ENCODE assay signal across 8 cellular contexts in the genomic region with DNA sequence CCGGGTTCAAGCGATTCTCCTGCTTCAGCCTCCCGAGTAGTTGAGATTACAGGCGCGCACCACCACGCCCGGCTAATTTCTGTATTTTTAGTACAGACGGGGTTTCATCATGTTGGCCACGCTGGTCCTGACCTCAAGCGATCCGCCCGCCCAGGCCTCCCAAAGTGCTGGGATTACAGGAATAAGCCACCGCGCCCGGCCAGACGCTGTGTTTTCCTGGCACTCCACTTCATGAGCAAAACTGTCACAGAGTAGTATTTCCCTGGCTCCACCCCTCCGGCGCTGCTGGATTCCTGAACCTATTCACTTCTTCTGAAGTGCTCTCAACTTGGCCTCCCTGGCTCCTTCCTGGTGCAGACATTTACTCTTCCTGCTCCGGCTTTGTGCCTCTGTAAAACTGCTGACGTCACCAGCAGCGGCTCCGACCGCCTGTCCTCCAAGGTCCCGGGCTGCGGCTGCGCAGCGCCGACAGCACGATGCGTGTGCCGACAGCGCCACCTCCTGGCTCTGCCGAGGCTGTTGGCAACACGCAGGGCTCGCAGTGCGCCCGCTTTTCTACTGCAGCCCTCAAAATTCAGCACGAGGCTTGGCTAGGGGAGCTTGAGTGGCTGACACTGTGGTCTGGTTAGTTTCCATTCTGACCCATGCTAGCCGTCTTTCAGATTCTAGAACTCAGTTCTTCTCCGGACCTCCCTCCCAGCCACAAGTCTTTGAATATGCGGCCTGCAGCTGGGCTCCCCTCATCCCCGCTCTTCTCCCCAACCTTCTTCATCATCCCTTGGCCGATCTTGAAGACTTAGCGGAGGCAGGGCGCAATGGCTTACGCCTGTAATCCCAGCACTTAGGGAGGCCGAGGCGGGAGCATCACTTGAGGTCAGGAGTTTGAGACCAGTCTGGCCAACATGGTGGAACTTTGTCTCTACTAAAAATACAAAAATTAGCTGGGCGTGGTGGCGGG. TPM values are rescaled to one million over a fixed set of nuclear protein-coding genes. Genes with fewer than 3 reads are reported as not detected.
DNase-seq lines count a peak whose midpoint lies in the region; ATAC-seq and TF ChIP-seq lines count a peak whose summit lies in the region.

No MANE protein-coding gene starts in this region.

- H3K4me1 ChIP-seq in BLaER1 (peaks cover 6% of the 10 kb centered on the region; the same call in 1 of the 2 replicates), OCI-LY3 (ENCODE audit: low read length) (0 out of 2 replicates have a peak, but pooled peaks cover 3% of the 10 kb centered on the region), mucosa of descending colon (ENCODE audit: low read depth) (no peaks in the 10 kb centered on the region)

- no peaks in the 10 kb centered on the region for H3K9me3 ChIP-seq in BLaER1
- H3K9me3 ChIP-seq in OCI-LY3 (ENCODE audit: insufficient read depth, low read length): no peaks in the 10 kb centered on the region
- H3K9me3 ChIP-seq in mucosa of descending colon: no peaks in the 10 kb centered on the region

- H3K79me2 ChIP-seq in OCI-LY3 (ENCODE audit: low read length): no peaks in the 10 kb centered on the region

- H3K27me3 ChIP-seq in BLaER1 (no peaks in the 10 kb centered on the region), OCI-LY3 (ENCODE audit: low read depth, low read length) (peaks cover 19% of the 10 kb centered on the region)

- H3K27ac ChIP-seq in BLaER1 (peak overlapping the region; percentile 59), OCI-LY3 (ENCODE audit: low read length) (no peak overlapping the region)

- TF ChIP-seq CTCF in OCI-LY3 (IDR thresholded peaks at IDR 0.05; ENCODE audit: low read depth, low read length) (peak; percentile 99), epithelial cell of esophagus (IDR thresholded peaks at IDR 0.05; ENCODE audit: insufficient read depth, low read depth, low read length, missing control alignments) (peak; percentile 95), mucosa of descending colon (IDR thresholded peaks at IDR 0.05) (peak; percentile 97)

- H3K9ac ChIP-seq in BLaER1 (0 out of 2 replicates have a peak overlapping the region, but pooled peaks have one; percentile 16), OCI-LY3 (ENCODE audit: low read length) (peak overlapping the region; percentile 44; the same call in 1 of the 2 replicates)

- H3K4me3 ChIP-seq in BLaER1: no peak overlapping the region
- peak overlapping the region; percentile 74 for H3K4me3 ChIP-seq in OCI-LY3 (ENCODE audit: low read length)
- H3K4me3 ChIP-seq in epithelial cell of esophagus (ENCODE audit: low read length): no peak overlapping the region
- H3K4me3 ChIP-seq in mucosa of descending colon: no peak overlapping the region

- peak overlapping the region; percentile 64 for H3K4me2 ChIP-seq in BLaER1
- peak overlapping the region; percentile 80 for H3K4me2 ChIP-seq in OCI-LY3 (ENCODE audit: low read length)

- TF ChIP-seq EP300 in Ishikawa (IDR thresholded peaks at IDR 0.05; ENCODE audit: borderline replicate concordance): peak; percentile 35; the same call in 1 of the 2 replicates

- H3K36me3 ChIP-seq in BLaER1 (no peaks in the 10 kb centered on the region), OCI-LY3 (replicated peaks; ENCODE audit: low read depth, low read length) (no peaks in the 10 kb centered on the region), mucosa of descending colon (ENCODE audit: low read depth) (no peaks in the 10 kb centered on the region)

- intact Hi-C loops in mucosa of descending colon (cut with DNase I, micrococcal nuclease): loop anchor here (2.0 to 10.0 kb wide), 3 partner anchors 49 to 499 kb away; no protein-coding TSS in a partner anchor

- H4K20me1 ChIP-seq in BLaER1: no peaks in the 10 kb centered on the region
- H4K20me1 ChIP-seq in OCI-LY3 (ENCODE audit: insufficient read depth, low read length): no peaks in the 10 kb centered on the region

- peak; percentile 98 for TF ChIP-seq RAD21 in Ishikawa (IDR thresholded peaks at IDR 0.05; ENCODE audit: low read depth)

- ATAC-seq in GM19397 (IDR thresholded peaks at IDR 0.05; ENCODE audit: unreplicated experiment) (peak; percentile 82), mucosa of descending colon (peak; percentile 99)

- DNase-seq in activated T-cell treated with anti-CD3 and anti-CD28 coated beads for 1 hour (ENCODE audit: low read depth): peak; percentile 90
- DNase-seq in epithelial cell of esophagus (ENCODE audit: low read depth): peak; percentile 97
- peak; percentile 96 to 97 (median 96) for DNase-seq in mucosa of descending colon
- DNase-seq in stimulated activated CD8-positive, alpha-beta memory T cell treated with anti-CD3 and anti-CD28 coated beads, Interleukin-2, amount 100 ng/mL, for 1 hour (ENCODE audit: low read depth in 2 of 2): peak; percentile 79 to 84

- H2AFZ ChIP-seq in OCI-LY3 (ENCODE audit: low read depth, low read length): peak overlapping the region; percentile 98

TF ChIP-seq in Ishikawa, 13 proteins besides CTCF, POLR2A, EP300 and RAD21:
- TF ChIP-seq NFIC (IDR thresholded peaks at IDR 0.05) (peak; percentile 36; the same call in 1 of the 2 replicates), YY1 (IDR thresholded peaks at IDR 0.05; ENCODE audit: low read depth) (no peak), CREB1 (IDR thresholded peaks at IDR 0.05; ENCODE audit: low read depth) (peak; percentile 58), TCF12 (IDR thresholded peaks at IDR 0.05; ENCODE audit: low read depth) (no peak; the same call in none of the 2 replicates)
- TF ChIP-seq, protein P1, sequence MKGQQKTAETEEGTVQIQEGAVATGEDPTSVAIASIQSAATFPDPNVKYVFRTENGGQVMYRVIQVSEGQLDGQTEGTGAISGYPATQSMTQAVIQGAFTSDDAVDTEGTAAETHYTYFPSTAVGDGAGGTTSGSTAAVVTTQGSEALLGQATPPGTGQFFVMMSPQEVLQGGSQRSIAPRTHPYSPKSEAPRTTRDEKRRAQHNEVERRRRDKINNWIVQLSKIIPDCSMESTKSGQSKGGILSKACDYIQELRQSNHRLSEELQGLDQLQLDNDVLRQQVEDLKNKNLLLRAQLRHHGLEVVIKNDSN (IDR thresholded peaks at IDR 0.05): no peak
- TF ChIP-seq, protein P2, sequence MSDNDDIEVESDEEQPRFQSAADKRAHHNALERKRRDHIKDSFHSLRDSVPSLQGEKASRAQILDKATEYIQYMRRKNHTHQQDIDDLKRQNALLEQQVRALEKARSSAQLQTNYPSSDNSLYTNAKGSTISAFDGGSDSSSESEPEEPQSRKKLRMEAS (IDR thresholded peaks at IDR 0.05): peak; percentile 88

RNA-seq across cellular contexts. Expression of a gene that starts 36.6 kb away (rescaled TPM):
- 10 to 100 TPM; 11.4 to 29.3 (median 20.5) TPM for total RNA-seq in mucosa of descending colon
